In the genomic region with DNA sequence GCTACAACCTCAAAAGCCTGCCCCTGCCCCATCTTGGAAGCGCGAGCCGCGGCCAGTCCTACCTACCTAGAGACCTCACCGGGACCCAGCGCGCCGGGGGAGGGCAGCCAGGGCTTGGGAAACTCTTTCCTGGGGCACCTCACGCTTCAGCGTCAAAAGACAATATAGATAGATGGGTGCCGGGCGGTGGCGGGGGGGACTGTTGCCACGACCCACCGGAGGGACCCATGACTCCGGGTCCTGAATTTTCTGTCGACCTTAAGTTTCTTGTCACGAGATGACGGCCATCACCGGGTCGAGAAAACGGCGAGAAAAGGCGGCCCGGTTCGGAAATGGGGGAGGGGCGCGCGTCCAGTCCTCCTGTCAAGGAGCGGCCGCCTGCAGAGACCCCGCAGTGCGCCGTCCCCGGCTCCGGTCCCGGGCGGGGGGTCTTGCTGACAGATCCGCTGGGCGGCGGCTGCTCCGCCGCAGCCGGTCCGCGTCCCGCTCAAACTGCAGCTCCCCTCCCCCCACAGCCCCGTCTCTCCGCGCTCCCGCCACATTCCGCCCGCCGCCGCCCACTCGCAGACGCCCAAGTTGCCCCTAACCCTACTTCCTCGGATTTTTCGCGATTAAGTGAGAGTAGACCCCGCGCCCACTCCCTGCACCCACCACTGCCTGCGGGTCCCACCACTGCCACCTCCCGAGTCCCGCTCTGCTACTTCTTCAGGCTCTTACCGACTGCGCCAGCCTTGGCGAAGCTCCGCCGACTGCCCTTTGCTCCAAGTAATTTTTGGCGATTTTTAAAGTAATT, we compare ENCODE assay signal across 8 cellular contexts.
DNase-seq lines count a peak whose midpoint lies in the region; ATAC-seq and TF ChIP-seq lines count a peak whose summit lies in the region.

No MANE protein-coding gene starts in this region.

- H3K9me3 Mint-ChIP-seq in central memory CD8-positive, alpha-beta T cell: no peaks in the 10 kb centered on the region

- peak overlapping the region; percentile 100 for H3K4me3 Mint-ChIP-seq in central memory CD8-positive, alpha-beta T cell

- H3K36me3 Mint-ChIP-seq in central memory CD8-positive, alpha-beta T cell (ENCODE audit: insufficient read depth): peaks cover 27% of the 10 kb centered on the region

- DNase-seq in BE2C (peak; percentile 71), left lung (peak; percentile 66 to 90), NCI-H1694 (lab: John Stamatoyannopoulos, UW) (no peak)
- peak in 1 of 2 donors; percentile 26 for DNase-seq in central memory CD8-positive, alpha-beta T cell (ENCODE audit: low spot score in 2 of 2)
- peak; percentile 21 to 48 for DNase-seq in stimulated activated CD4-positive, alpha-beta T cell treated with anti-CD3 and anti-CD28 coated beads, Interleukin-4, amount 100 ng/mL, for 4 hours

- H3K36me3 ChIP-seq in BE2C (peaks cover 7% of the 10 kb centered on the region), HUES6 (ENCODE audit: control insufficient read depth, insufficient read depth, low read length) (no peaks in the 10 kb centered on the region), left lung (no peaks in the 10 kb centered on the region)

- ATAC-seq in GM19438 (IDR thresholded peaks at IDR 0.05; ENCODE audit: low read depth, unreplicated experiment) (peak; percentile 3), left lung (peak; percentile 46)
- ATAC-seq in central memory CD8-positive, alpha-beta T cell (replicated peaks; ENCODE audit: extremely low read depth, poor library complexity, severe bottlenecking): peak; percentile 3

- peak overlapping the region; percentile 96 for H3K27ac Mint-ChIP-seq in central memory CD8-positive, alpha-beta T cell (ENCODE audit: low read depth)

- no peaks in the 10 kb centered on the region for H3K27me3 ChIP-seq in BE2C
- H3K27me3 ChIP-seq in HUES6 (ENCODE audit: control insufficient read depth, insufficient read depth, low read length): peaks cover 11% of the 10 kb centered on the region; the same call in 1 of the 2 replicates
- no peaks in the 10 kb centered on the region for H3K27me3 ChIP-seq in left lung

- intact Hi-C loops in left lung (cut with DNase I): loop anchor here in 1 of 2 donors (5.0 kb wide), 1 partner anchor 84 kb away; a partner anchor contains a TSS

- H3K9ac ChIP-seq in HUES6 (ENCODE audit: low read length): peak overlapping the region; percentile 89

- H3K9me3 ChIP-seq in BE2C (no peaks in the 10 kb centered on the region), HUES6 (ENCODE audit: control insufficient read depth, insufficient read depth, low read depth, low read length) (no peaks in the 10 kb centered on the region), left lung (no peaks in the 10 kb centered on the region)

- H3K4me1 ChIP-seq in BE2C (no peaks in the 10 kb centered on the region), HUES6 (ENCODE audit: control insufficient read depth, insufficient read depth, low read length) (peaks cover 20% of the 10 kb centered on the region), left lung (peaks cover 20 to 76% of the 10 kb centered on the region in 2 donors)

- TF ChIP-seq CTCF in BE2C (IDR thresholded peaks at IDR 0.05; ENCODE audit: low read depth, low read length): peak; percentile 34; the same call in 1 of the 2 replicates
- 0 out of 2 replicates have a peak, but pooled peaks have one; percentile 6 for TF ChIP-seq CTCF in WI38 (IDR thresholded peaks at IDR 0.05; ENCODE audit: low read depth, low read length)
- TF ChIP-seq CTCF in left lung (IDR thresholded peaks at IDR 0.05): no peak

- no peaks in the 10 kb centered on the region for H3K27me3 Mint-ChIP-seq in central memory CD8-positive, alpha-beta T cell

- peaks cover 30% of the 10 kb centered on the region for H3K4me1 Mint-ChIP-seq in central memory CD8-positive, alpha-beta T cell

- H3K27ac ChIP-seq in HUES6 (ENCODE audit: low read depth, low read length) (peak overlapping the region; percentile 54; the same call in 1 of the 2 replicates), left lung (peak overlapping the region; percentile 83 to 91)

- H3K4me3 ChIP-seq in BE2C (ENCODE audit: low read depth, low read length) (peak overlapping the region; percentile 89), HUES6 (ENCODE audit: low read depth, low read length) (peak overlapping the region; percentile 81), WI38 (ENCODE audit: low read depth, low read length) (peak overlapping the region; percentile 66), left lung (peak overlapping the region; percentile 60 to 66)

Comparison
In these comparisons a context has a peak if more than half of its experiments do, and no peak if none do; other contexts are left out.
1. CTCF ChIP-seq: peak in BE2C (single experiment) and WI38 (single experiment); none in left lung (0 of 2).
2. Peak in every context shown above with its lines, with median percentiles within 50 percentile points of each other: H3K4me3 ChIP-seq and ATAC-seq.